Comparison of ENCODE assay signal across 9 cellular contexts in genomic region chr4:5206391-5206790, GRCh38.
DNase-seq lines count a peak whose midpoint lies in the region; ATAC-seq, FAIRE-seq and TF ChIP-seq lines count a peak whose summit lies in the region.
"Had no signal": no experiment of that assay in that cellular context is flagged by ENCODE, and none has a peak within 500 bp of the region (broad histone marks: within the 10 kb centered on the region; RNA-seq: fewer than 3 reads in every experiment).

No MANE protein-coding gene starts in this region.

- H3K36me3 ChIP-seq in A673 (ENCODE audit: insufficient read depth, low read length, poor library complexity, severe bottlenecking) (no peaks in the 10 kb centered on the region), keratinocyte (ENCODE audit: control insufficient read depth in 2 of 2, extremely low read depth in 1 of 2, insufficient read depth in 2 of 2, low read length in 2 of 2) (no peaks in the 10 kb centered on the region)

- DNase-seq in A673 (ENCODE audit: low spot score): peak; percentile 94
- DNase-seq in HTR-8/SVneo (ENCODE audit: insufficient read length, low spot score): peak; percentile 78
- no peak for DNase-seq in keratinocyte (ENCODE audit: low read depth, low spot score)
- no peak for DNase-seq in GF-D8 (lab: John Stamatoyannopoulos, UW)
- DNase-seq in GM12892 (ENCODE audit: insufficient read length): no peak
- DNase-seq in DMS79 treated with DMSO at 0.1 percent for 48 hours (lab: John Stamatoyannopoulos, UW): no peak
- DNase-seq: aorta had no signal

- no peak for TF ChIP-seq POLR2A in GM12892 (IDR thresholded peaks at IDR 0.05; ENCODE audit: low read depth, low read length)

- H3K27me3 ChIP-seq in A673 (replicated peaks; ENCODE audit: insufficient read depth, low read depth, low read length, poor library complexity): no peaks in the 10 kb centered on the region
- H3K27me3 ChIP-seq in keratinocyte (ENCODE audit: control insufficient read depth, extremely low read depth, insufficient read depth, low read length): no peaks in the 10 kb centered on the region

- H3K9me1 ChIP-seq in keratinocyte (ENCODE audit: control insufficient read depth, extremely low read depth, insufficient read depth, low read length): no peaks in the 10 kb centered on the region

- FAIRE-seq in HTR-8/SVneo (lab: Jason Lieb, UNC): peak; percentile 89
- FAIRE-seq in keratinocyte (lab: Jason Lieb, UNC): peak; percentile 5
- no peak for FAIRE-seq in GM12892 (lab: Jason Lieb, UNC)

- H4K20me1 ChIP-seq in keratinocyte (ENCODE audit: control insufficient read depth, extremely low read depth, insufficient read depth, low read length): no peaks in the 10 kb centered on the region

- dilution Hi-C loops in keratinocyte (cut with MboI; ENCODE audit: extremely low pct_ligation_motif_present, low sequenced_read_pairs): no loop called here

- H3K9me3 ChIP-seq in A673 (ENCODE audit: low read depth, low read length, poor library complexity, severe bottlenecking) (peaks cover 11% of the 10 kb centered on the region), keratinocyte (ENCODE audit: control insufficient read depth, low read depth, low read length) (no peaks in the 10 kb centered on the region)

- no peak for TF ChIP-seq CTCF in A673 (conservative IDR thresholded peaks at IDR 0.05; ENCODE audit: low read depth, low read length)
- TF ChIP-seq CTCF in keratinocyte (optimal IDR thresholded peaks at IDR 0.05 in 1 of 3, IDR thresholded peaks at IDR 0.05 in 1 of 3, conservative IDR thresholded peaks at IDR 0.05 in 1 of 3; ENCODE audit: extremely low read depth in 1 of 3, insufficient read depth in 2 of 3, low read length in 3 of 3): no peak

- H2AFZ ChIP-seq in keratinocyte (ENCODE audit: control insufficient read depth, low read length): no peak overlapping the region

- H3K9ac ChIP-seq in keratinocyte (ENCODE audit: control insufficient read depth, extremely low read depth, insufficient read depth, low read length): no peak overlapping the region

- intact Hi-C loops in A673 (cut with micrococcal nuclease; ENCODE audit: unreplicated experiment): loop anchor here (5.0 kb wide), 1 partner anchor 136 kb away; no protein-coding TSS in a partner anchor

- no peak overlapping the region for H3K4me3 ChIP-seq in A673 (ENCODE audit: low read depth, low read length, poor library complexity, severe bottlenecking)
- H3K4me3 ChIP-seq in keratinocyte (ENCODE audit: control insufficient read depth in 2 of 3, extremely low read depth in 1 of 3, insufficient read depth in 2 of 3, low read depth in 1 of 3, low read length in 3 of 3): no peak overlapping the region

- POLR2A ChIA-PET in A673 (lab: Charles Lee; ENCODE audit: low non-redundant PET): no interaction called here

- H3K79me2 ChIP-seq in keratinocyte (ENCODE audit: control insufficient read depth, insufficient read depth, low read length): no peaks in the 10 kb centered on the region

- H3K4me2 ChIP-seq in keratinocyte (ENCODE audit: control insufficient read depth, extremely low read depth, insufficient read depth, low read depth, low read length): no peak overlapping the region

- CTCF ChIA-PET in A673 (lab: Charles Lee): no interaction called here

- no TSS peak for BruUV-seq in A673 (replicated peaks; lab: Mats Ljungman, UMichigan)

- ATAC-seq in GM19324 (IDR thresholded peaks at IDR 0.05; ENCODE audit: low FRiP score, unreplicated experiment): no peak

- H3K4me1 ChIP-seq in A673 (ENCODE audit: insufficient read depth, low read length, poor library complexity, severe bottlenecking) (peaks cover 37% of the 10 kb centered on the region), keratinocyte (ENCODE audit: control insufficient read depth, extremely low read depth, insufficient read depth, low read length) (no peaks in the 10 kb centered on the region)

- H3K27ac ChIP-seq in A673 (ENCODE audit: low read depth, low read length, poor library complexity, severe bottlenecking) (peak overlapping the region; percentile 90), angular gyrus (ENCODE audit: low read depth, low read length) (peak overlapping the region; percentile 15), keratinocyte (ENCODE audit: control insufficient read depth, insufficient read depth, low read length) (no peak overlapping the region)

Comparison
In these comparisons a context has a peak if more than half of its experiments do, and no peak if none do; other contexts are left out.
1. DNase-seq: peak in A673 (single experiment) and HTR-8/SVneo (single experiment); none in keratinocyte (single experiment), GF-D8 (single experiment), GM12892 (single experiment) and DMS79 treated with DMSO at 0.1 percent for 48 hours (single experiment).